In the genomic region with DNA sequence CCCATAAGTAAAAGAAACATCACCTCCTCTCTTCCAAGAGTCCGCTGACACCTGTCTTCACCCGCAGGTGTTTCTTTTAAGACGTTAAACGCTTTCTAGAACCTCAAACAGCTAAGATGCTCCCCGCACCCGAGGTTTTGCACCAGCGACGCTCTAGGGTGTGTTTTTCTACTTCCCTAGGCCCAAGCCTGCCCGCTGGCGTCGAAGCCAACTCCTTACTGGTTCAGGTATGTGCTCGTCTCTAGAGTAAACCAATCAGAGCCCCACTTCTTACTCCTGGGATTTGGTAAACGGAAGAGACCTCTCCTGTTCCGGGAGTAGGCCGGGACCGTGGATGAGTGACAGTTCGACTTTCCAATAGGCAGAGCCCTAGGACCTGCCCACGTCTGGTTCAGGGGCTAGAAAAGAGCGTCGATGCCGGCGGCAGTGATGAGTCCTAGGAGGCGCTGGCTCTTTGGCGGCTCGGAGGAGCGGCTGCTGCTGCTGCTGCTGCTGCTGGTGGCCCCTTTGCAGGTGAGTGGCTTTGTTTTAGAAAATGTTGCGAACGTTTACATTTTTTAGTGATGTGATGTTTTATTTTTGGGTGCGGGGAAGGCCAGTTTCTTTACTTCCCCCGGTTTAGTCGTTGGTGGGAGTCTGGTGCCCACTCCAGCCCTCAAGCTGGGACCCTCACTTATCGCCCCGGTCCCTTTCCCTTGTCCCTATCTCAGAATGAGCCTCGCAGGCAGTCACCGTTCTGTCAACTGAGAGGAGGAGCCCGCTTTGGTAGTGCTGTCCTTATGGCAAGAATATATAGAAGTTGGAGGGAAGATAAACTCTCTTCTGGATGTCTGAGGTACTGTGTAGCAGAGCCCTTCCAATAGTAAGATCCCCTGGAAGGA, we compare ENCODE assay signal across 1 cellular context.
A peak's percentile ranks its signal among the peaks of the same experiment; 100 is the strongest.
TF ChIP-seq lines count a peak whose summit lies in the region.

Gene BPGM, plus strand, starts transcription at position 429 of the 881 bp plus-strand sequence. CDS start 14,655 bp downstream, outside the sequence.

TF ChIP-seq in K562, 482 proteins besides CTCF, POLR2A, EP300 and RAD21 (continued from another document and continues in another):
- TF ChIP-seq, protein P1, sequence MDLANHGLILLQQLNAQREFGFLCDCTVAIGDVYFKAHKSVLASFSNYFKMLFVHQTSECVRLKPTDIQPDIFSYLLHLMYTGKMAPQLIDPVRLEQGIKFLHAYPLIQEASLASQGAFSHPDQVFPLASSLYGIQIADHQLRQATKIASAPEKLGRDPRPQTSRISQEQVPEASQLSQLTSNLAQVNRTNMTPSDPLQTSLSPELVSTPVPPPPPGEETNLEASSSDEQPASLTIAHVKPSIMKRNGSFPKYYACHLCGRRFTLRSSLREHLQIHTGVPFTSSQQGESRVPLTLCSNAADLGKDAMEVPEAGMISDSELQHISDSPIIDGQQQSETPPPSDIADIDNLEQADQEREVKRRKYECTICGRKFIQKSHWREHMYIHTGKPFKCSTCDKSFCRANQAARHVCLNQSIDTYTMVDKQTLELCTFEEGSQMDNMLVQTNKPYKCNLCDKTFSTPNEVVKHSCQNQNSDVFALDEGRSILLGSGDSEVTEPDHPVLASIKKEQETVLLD (IDR thresholded peaks at IDR 0.05), result peak; percentile 73
- TF ChIP-seq NCOA4 (IDR thresholded peaks at IDR 0.05; ENCODE audit: partially characterized antibody) (peak; percentile 43), CREB1 (IDR thresholded peaks at IDR 0.05) (peak; percentile 82), CREB1 (CRISPR knock-in tag; IDR thresholded peaks at IDR 0.05) (peak; percentile 76), TRIM28 (IDR thresholded peaks at IDR 0.05) (no peak; the same call in none of the 2 replicates), RBBP5 (IDR thresholded peaks at IDR 0.05; ENCODE audit: borderline replicate concordance, insufficient read depth, low read length, poor library complexity, severe bottlenecking) (peak; percentile 76), MECOM (CRISPR knock-in tag; IDR thresholded peaks at IDR 0.05) (0 out of 2 replicates have a peak, but pooled peaks have one; percentile 25), ZNF174 (CRISPR knock-in tag; IDR thresholded peaks at IDR 0.05) (no peak), WHSC1 (IDR thresholded peaks at IDR 0.05; ENCODE audit: low read length) (no peak), NCOR1 (IDR thresholded peaks at IDR 0.05) (no peak), FOXM1 (IDR thresholded peaks at IDR 0.05; ENCODE audit: low read depth) (no peak; the same call in 1 of the 2 replicates), FOXM1 (CRISPR knock-in tag; IDR thresholded peaks at IDR 0.05; ENCODE audit: low read depth) (no peak), BDP1 (IDR thresholded peaks at IDR 0.05; ENCODE audit: insufficient read depth, insufficient read length) (no peak), ZNF311 (CRISPR knock-in tag; IDR thresholded peaks at IDR 0.05) (no peak), HNRNPUL1 (IDR thresholded peaks at IDR 0.05; ENCODE audit: low read length) (no peak), SMAD1 (IDR thresholded peaks at IDR 0.05; ENCODE audit: low read depth, low read length, partially characterized antibody) (peak; percentile 82), CEBPB (tag; IDR thresholded peaks at IDR 0.05) (no peak), SAP30 (IDR thresholded peaks at IDR 0.05; ENCODE audit: borderline replicate concordance, insufficient read depth, low read depth, low read length, poor library complexity, severe bottlenecking) (no peak), SIN3B (IDR thresholded peaks at IDR 0.05; ENCODE audit: low read depth) (peak; percentile 41; the same call in 1 of the 2 replicates), DNMT1 (IDR thresholded peaks at IDR 0.05) (peak; percentile 93), POLR3G (IDR thresholded peaks at IDR 0.05; ENCODE audit: extremely low read depth, insufficient read length, insufficient replicate concordance) (no peak), NCOA1 (IDR thresholded peaks at IDR 0.05; ENCODE audit: low read depth) (peak; percentile 63; the same call in 1 of the 2 replicates), RAD51 (IDR thresholded peaks at IDR 0.05; ENCODE audit: borderline replicate concordance, low read depth) (no peak), PML (IDR thresholded peaks at IDR 0.05; ENCODE audit: low read length) (peak; percentile 78), BRF1 (IDR thresholded peaks at IDR 0.05; ENCODE audit: borderline replicate concordance, extremely low read depth, insufficient read length) (no peak), CBX5 (IDR thresholded peaks at IDR 0.05; ENCODE audit: borderline replicate concordance, low read depth) (no peak), MLX (CRISPR knock-in tag; conservative IDR thresholded peaks at IDR 0.05) (no peak), NKRF (IDR thresholded peaks at IDR 0.05; ENCODE audit: borderline replicate concordance) (peak; percentile 72; the same call in 1 of the 2 replicates), MED1 (CRISPR knock-in tag; IDR thresholded peaks at IDR 0.05; ENCODE audit: borderline replicate concordance) (no peak), IRF2 (CRISPR knock-in tag; IDR thresholded peaks at IDR 0.05) (no peak), E2F6 (IDR thresholded peaks at IDR 0.05; ENCODE audit: borderline replicate concordance in 1 of 2, extremely low read depth in 1 of 2, insufficient read depth in 1 of 2, insufficient read length in 1 of 2, low read depth in 1 of 2, low read length in 1 of 2, poor library complexity in 1 of 2, severe bottlenecking in 1 of 2) (peak in 1 of 2 experiments; percentile 35), POLR2AphosphoS5 (IDR thresholded peaks at IDR 0.05; ENCODE audit: control insufficient read depth, insufficient read depth, low read depth, low read length) (peak; percentile 85), ZNF551 (CRISPR knock-in tag; IDR thresholded peaks at IDR 0.05) (no peak)
- TF ChIP-seq, protein P2, sequence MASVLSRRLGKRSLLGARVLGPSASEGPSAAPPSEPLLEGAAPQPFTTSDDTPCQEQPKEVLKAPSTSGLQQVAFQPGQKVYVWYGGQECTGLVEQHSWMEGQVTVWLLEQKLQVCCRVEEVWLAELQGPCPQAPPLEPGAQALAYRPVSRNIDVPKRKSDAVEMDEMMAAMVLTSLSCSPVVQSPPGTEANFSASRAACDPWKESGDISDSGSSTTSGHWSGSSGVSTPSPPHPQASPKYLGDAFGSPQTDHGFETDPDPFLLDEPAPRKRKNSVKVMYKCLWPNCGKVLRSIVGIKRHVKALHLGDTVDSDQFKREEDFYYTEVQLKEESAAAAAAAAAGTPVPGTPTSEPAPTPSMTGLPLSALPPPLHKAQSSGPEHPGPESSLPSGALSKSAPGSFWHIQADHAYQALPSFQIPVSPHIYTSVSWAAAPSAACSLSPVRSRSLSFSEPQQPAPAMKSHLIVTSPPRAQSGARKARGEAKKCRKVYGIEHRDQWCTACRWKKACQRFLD (CRISPR knock-in tag; IDR thresholded peaks at IDR 0.05), result no peak
- TF ChIP-seq, protein P3, sequence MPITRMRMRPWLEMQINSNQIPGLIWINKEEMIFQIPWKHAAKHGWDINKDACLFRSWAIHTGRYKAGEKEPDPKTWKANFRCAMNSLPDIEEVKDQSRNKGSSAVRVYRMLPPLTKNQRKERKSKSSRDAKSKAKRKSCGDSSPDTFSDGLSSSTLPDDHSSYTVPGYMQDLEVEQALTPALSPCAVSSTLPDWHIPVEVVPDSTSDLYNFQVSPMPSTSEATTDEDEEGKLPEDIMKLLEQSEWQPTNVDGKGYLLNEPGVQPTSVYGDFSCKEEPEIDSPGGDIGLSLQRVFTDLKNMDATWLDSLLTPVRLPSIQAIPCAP (CRISPR knock-in tag; IDR thresholded peaks at IDR 0.05; ENCODE audit: borderline replicate concordance), result no peak
- TF ChIP-seq, protein P4, sequence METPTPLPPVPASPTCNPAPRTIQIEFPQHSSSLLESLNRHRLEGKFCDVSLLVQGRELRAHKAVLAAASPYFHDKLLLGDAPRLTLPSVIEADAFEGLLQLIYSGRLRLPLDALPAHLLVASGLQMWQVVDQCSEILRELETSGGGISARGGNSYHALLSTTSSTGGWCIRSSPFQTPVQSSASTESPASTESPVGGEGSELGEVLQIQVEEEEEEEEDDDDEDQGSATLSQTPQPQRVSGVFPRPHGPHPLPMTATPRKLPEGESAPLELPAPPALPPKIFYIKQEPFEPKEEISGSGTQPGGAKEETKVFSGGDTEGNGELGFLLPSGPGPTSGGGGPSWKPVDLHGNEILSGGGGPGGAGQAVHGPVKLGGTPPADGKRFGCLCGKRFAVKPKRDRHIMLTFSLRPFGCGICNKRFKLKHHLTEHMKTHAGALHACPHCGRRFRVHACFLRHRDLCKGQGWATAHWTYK (CRISPR knock-in tag; IDR thresholded peaks at IDR 0.05), result no peak
- TF ChIP-seq, protein P5, sequence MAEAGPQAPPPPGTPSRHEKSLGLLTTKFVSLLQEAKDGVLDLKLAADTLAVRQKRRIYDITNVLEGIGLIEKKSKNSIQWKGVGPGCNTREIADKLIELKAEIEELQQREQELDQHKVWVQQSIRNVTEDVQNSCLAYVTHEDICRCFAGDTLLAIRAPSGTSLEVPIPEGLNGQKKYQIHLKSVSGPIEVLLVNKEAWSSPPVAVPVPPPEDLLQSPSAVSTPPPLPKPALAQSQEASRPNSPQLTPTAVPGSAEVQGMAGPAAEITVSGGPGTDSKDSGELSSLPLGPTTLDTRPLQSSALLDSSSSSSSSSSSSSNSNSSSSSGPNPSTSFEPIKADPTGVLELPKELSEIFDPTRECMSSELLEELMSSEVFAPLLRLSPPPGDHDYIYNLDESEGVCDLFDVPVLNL (CRISPR knock-in tag; IDR thresholded peaks at IDR 0.05; ENCODE audit: low read depth), result no peak
- TF ChIP-seq, protein P6, sequence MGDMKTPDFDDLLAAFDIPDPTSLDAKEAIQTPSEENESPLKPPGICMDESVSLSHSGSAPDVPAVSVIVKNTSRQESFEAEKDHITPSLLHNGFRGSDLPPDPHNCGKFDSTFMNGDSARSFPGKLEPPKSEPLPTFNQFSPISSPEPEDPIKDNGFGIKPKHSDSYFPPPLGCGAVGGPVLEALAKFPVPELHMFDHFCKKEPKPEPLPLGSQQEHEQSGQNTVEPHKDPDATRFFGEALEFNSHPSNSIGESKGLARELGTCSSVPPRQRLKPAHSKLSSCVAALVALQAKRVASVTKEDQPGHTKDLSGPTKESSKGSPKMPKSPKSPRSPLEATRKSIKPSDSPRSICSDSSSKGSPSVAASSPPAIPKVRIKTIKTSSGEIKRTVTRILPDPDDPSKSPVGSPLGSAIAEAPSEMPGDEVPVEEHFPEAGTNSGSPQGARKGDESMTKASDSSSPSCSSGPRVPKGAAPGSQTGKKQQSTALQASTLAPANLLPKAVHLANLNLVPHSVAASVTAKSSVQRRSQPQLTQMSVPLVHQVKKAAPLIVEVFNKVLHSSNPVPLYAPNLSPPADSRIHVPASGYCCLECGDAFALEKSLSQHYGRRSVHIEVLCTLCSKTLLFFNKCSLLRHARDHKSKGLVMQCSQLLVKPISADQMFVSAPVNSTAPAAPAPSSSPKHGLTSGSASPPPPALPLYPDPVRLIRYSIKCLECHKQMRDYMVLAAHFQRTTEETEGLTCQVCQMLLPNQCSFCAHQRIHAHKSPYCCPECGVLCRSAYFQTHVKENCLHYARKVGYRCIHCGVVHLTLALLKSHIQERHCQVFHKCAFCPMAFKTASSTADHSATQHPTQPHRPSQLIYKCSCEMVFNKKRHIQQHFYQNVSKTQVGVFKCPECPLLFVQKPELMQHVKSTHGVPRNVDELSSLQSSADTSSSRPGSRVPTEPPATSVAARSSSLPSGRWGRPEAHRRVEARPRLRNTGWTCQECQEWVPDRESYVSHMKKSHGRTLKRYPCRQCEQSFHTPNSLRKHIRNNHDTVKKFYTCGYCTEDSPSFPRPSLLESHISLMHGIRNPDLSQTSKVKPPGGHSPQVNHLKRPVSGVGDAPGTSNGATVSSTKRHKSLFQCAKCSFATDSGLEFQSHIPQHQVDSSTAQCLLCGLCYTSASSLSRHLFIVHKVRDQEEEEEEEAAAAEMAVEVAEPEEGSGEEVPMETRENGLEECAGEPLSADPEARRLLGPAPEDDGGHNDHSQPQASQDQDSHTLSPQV (IDR thresholded peaks at IDR 0.05), result 0 out of 2 replicates have a peak, but pooled peaks have one; percentile 31
- TF ChIP-seq, protein P7, sequence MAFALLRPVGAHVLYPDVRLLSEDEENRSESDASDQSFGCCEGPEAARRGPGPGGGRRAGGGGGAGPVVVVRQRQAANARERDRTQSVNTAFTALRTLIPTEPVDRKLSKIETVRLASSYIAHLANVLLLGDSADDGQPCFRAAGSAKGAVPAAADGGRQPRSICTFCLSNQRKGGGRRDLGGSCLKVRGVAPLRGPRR (CRISPR knock-in tag; IDR thresholded peaks at IDR 0.05), result no peak
- TF ChIP-seq, protein P8, sequence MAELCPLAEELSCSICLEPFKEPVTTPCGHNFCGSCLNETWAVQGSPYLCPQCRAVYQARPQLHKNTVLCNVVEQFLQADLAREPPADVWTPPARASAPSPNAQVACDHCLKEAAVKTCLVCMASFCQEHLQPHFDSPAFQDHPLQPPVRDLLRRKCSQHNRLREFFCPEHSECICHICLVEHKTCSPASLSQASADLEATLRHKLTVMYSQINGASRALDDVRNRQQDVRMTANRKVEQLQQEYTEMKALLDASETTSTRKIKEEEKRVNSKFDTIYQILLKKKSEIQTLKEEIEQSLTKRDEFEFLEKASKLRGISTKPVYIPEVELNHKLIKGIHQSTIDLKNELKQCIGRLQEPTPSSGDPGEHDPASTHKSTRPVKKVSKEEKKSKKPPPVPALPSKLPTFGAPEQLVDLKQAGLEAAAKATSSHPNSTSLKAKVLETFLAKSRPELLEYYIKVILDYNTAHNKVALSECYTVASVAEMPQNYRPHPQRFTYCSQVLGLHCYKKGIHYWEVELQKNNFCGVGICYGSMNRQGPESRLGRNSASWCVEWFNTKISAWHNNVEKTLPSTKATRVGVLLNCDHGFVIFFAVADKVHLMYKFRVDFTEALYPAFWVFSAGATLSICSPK (IDR thresholded peaks at IDR 0.05; ENCODE audit: borderline replicate concordance), result peak; percentile 40; the same call in 1 of the 2 replicates
